Comparison of ENCODE assay signal across 23 cellular contexts in the genomic region with DNA sequence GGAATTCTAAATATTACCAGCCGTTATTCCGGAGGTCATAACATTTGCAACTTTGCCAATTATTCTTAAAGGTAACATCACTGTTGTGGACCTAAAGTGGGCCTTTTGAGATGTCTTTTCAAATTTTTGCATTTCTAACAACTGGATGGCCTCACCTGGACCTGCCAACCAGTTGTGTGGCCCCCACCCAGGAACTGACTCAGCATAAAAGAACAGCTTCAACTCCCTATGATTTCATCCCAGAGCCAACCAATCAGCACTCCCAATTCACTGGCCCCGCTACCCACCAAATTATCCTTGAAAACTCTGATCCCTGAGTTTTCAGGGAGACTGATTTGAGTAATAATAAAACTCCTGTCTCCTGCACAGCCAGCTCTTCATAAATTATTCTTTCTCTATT.
A peak's percentile ranks its signal among the peaks of the same experiment; 100 is the strongest.
DNase-seq lines count a peak whose midpoint lies in the region; ATAC-seq, FAIRE-seq and TF ChIP-seq lines count a peak whose summit lies in the region.
"Had no signal": no experiment of that assay in that cellular context is flagged by ENCODE, and none has a peak within 500 bp of the region (broad histone marks: within the 10 kb centered on the region; RNA-seq: fewer than 3 reads in every experiment).

No MANE protein-coding gene starts in this region.

- DNase-seq in HepG2 (ENCODE audit: low spot score) (no peak), right lobe of liver (no peak), endodermal cell (no peak), stomach (no peak), DMS153 (lab: John Stamatoyannopoulos, UW) (no peak), SKM-1 treated with dmso at 0.1 percent for 144 hours (lab: John Stamatoyannopoulos, UW; ENCODE audit: unreplicated experiment) (no peak)
- DNase-seq: ACHN; AML-193; BE2C; Calu3; CD4-positive, alpha-beta T cell; CD8-positive, alpha-beta memory T cell; DND-41; GOT3; HFFc6 had no signal

- POLR2A ChIA-PET in HepG2 (lab: Yijun Ruan, JAX): no interaction called here

- H3K4me2 ChIP-seq in HepG2 (ENCODE audit: low read depth, low read length): no peak overlapping the region
- H3K4me2 ChIP-seq: BLaER1 treated with 17β-estradiol and CSF1 and Interleukin-3, amounts not matched to agents 10 nM and 100 nM had no signal

- peaks cover 21% of the 10 kb centered on the region for H3K9me3 Mint-ChIP-seq in endodermal cell
- H3K9me3 Mint-ChIP-seq: CD4-positive, alpha-beta T cell had no signal

- H3K27me3 ChIP-seq in HepG2 (ENCODE audit: control insufficient read depth in 1 of 2, insufficient read depth in 2 of 2, low read length in 2 of 2) (no peaks in the 10 kb centered on the region), right lobe of liver (no peaks in the 10 kb centered on the region), endodermal cell (ENCODE audit: control insufficient read depth, insufficient read depth, low read length, poor library complexity, severe bottlenecking) (no peaks in the 10 kb centered on the region), stomach (no peaks in the 10 kb centered on the region)
- H3K27me3 ChIP-seq: BE2C; BLaER1 treated with 17β-estradiol and CSF1 and Interleukin-3, amounts not matched to agents 10 nM and 100 nM had no signal

- H3K36me3 Mint-ChIP-seq in endodermal cell (ENCODE audit: low read depth): peaks cover under 1% of the 10 kb centered on the region
- H3K36me3 Mint-ChIP-seq: CD14-positive monocyte; CD8-positive, alpha-beta memory T cell had no signal

- no peak for TF ChIP-seq EP300 in HepG2 (IDR thresholded peaks at IDR 0.05; ENCODE audit: low read depth in 2 of 2, low read length in 2 of 2)
- no peak for TF ChIP-seq EP300 in HepG2 (CRISPR knock-in tag; IDR thresholded peaks at IDR 0.05; ENCODE audit: borderline replicate concordance)
- TF ChIP-seq EP300 in stomach (IDR thresholded peaks at IDR 0.05): no peak

- in situ Hi-C loops in HepG2 (cut with HindIII; ENCODE audit: extremely low pct_ligation_motif_present, low pct_unique_long_range_greater_than_20kb): no loop called here

- H3K4me3 ChIP-seq in HepG2 (replicated peaks in 1 of 3; ENCODE audit: insufficient read depth in 1 of 3, low read depth in 2 of 3, low read length in 3 of 3) (no peak overlapping the region), right lobe of liver (no peak overlapping the region), endodermal cell (ENCODE audit: low read length) (peak overlapping the region; percentile 20), stomach (no peak overlapping the region)
- H3K4me3 ChIP-seq: BLaER1 treated with 17β-estradiol and CSF1 and Interleukin-3, amounts not matched to agents 10 nM and 100 nM; HAP-1 had no signal

- H2AFZ ChIP-seq in HepG2 (ENCODE audit: low read length): no peak overlapping the region

- 75% methylated on average over 3 of the region's 3 CpGs for WGBS in HepG2 (ENCODE audit: low lambda C conversion rate)
- 73% methylated on average over 3 of the region's 3 CpGs for WGBS in right lobe of liver (ENCODE audit: insufficient coverage, low coverage, low lambda C conversion rate, missing lambda C conversion rate)
- 97 to 100% methylated on average over 2 to 3 of the region's 3 CpGs for WGBS in endodermal cell (ENCODE audit: insufficient coverage in 1 of 2, insufficient read length in 1 of 2), 2 experiments
- WGBS in stomach, 5 donors: 41 to 64% (median 61%) methylated on average over 3 of the region's 3 CpGs

- no peak for TF ChIP-seq RAD21 in HepG2 (CRISPR knock-in tag; IDR thresholded peaks at IDR 0.05)

- no peak for FAIRE-seq in HepG2 (lab: Jason Lieb, UNC)
- FAIRE-seq: A204.1, G401.6, GM12892, H54 had no signal

- CTCF ChIA-PET in HepG2 (lab: Yijun Ruan, JAX; ENCODE audit: low intra/inter-chr PET ratio, low total read pairs): no interaction called here

- intact Hi-C loops in HepG2 (cut with micrococcal nuclease; ENCODE audit: unreplicated experiment): no loop called here
- intact Hi-C loops in right lobe of liver (cut with DNase I): no loop called here
- intact Hi-C loops in stomach (cut with DNase I; ENCODE audit: low total_unique reads): no loop called here

- H3K27ac Mint-ChIP-seq in endodermal cell: peak overlapping the region; percentile 30
- H3K27ac Mint-ChIP-seq: CD14-positive monocyte; CD4-positive, alpha-beta T cell; CD8-positive, alpha-beta memory T cell; HFFc6 had no signal

- H4K20me1 ChIP-seq in HepG2 (ENCODE audit: insufficient read depth, low read length): no peaks in the 10 kb centered on the region
- H4K20me1 ChIP-seq: BLaER1 treated with 17β-estradiol and CSF1 and Interleukin-3, amounts not matched to agents 10 nM and 100 nM had no signal

- H3K9ac ChIP-seq in HepG2 (ENCODE audit: insufficient read depth, low read depth, low read length) (no peak overlapping the region), endodermal cell (ENCODE audit: extremely low read depth, low read length, poor library complexity, severe bottlenecking) (no peak overlapping the region)
- H3K9ac ChIP-seq: BLaER1 treated with 17β-estradiol and CSF1 and Interleukin-3, amounts not matched to agents 10 nM and 100 nM had no signal

- TF ChIP-seq CTCF in HepG2 (CRISPR knock-in tag; IDR thresholded peaks at IDR 0.05) (no peak), right lobe of liver (IDR thresholded peaks at IDR 0.05) (no peak), endodermal cell (conservative IDR thresholded peaks at IDR 0.05) (no peak), stomach (IDR thresholded peaks at IDR 0.05) (no peak)

- H3K4me1 ChIP-seq in HepG2 (ENCODE audit: insufficient read depth, low read length) (no peaks in the 10 kb centered on the region), right lobe of liver (no peaks in the 10 kb centered on the region), endodermal cell (ENCODE audit: control insufficient read depth, insufficient read depth, low read length) (peaks cover 20% of the 10 kb centered on the region), stomach (peaks cover 0 to 13% (median 7%) of the 10 kb centered on the region in 4 donors)
- H3K4me1 ChIP-seq: BE2C; BLaER1 treated with 17β-estradiol and CSF1 and Interleukin-3, amounts not matched to agents 10 nM and 100 nM; HAP-1 had no signal

- BruUV-seq in HepG2 (replicated peaks; lab: Mats Ljungman, UMichigan): no TSS peak

- H3K36me3 ChIP-seq in HepG2 (replicated peaks in 1 of 2; ENCODE audit: control insufficient read depth in 1 of 2, insufficient read depth in 2 of 2, low read length in 2 of 2) (no peaks in the 10 kb centered on the region), right lobe of liver (no peaks in the 10 kb centered on the region), endodermal cell (ENCODE audit: control insufficient read depth, insufficient read depth, low read length) (no peaks in the 10 kb centered on the region), stomach (no peaks in the 10 kb centered on the region)
- H3K36me3 ChIP-seq: BE2C; BLaER1 treated with 17β-estradiol and CSF1 and Interleukin-3, amounts not matched to agents 10 nM and 100 nM; HAP-1 had no signal

- H3K9me3 ChIP-seq in HepG2 (ENCODE audit: low read length) (no peaks in the 10 kb centered on the region), right lobe of liver (no peaks in the 10 kb centered on the region), endodermal cell (ENCODE audit: control insufficient read depth, low read length) (peaks cover 29% of the 10 kb centered on the region), stomach (peaks cover 0 to 14% (median 7%) of the 10 kb centered on the region in 4 donors)
- H3K9me3 ChIP-seq: BE2C, HAP-1 had no signal

- peaks cover 2% of the 10 kb centered on the region for H3K27me3 Mint-ChIP-seq in endodermal cell (ENCODE audit: insufficient read depth)
- H3K27me3 Mint-ChIP-seq: CD4-positive, alpha-beta T cell had no signal

- no peak overlapping the region for H3K4me3 Mint-ChIP-seq in endodermal cell
- H3K4me3 Mint-ChIP-seq: CD14-positive monocyte; CD4-positive, alpha-beta T cell; CD8-positive, alpha-beta memory T cell; HFFc6 had no signal

- no peak for TF ChIP-seq POLR2A in HepG2 (IDR thresholded peaks at IDR 0.05; ENCODE audit: insufficient read depth in 1 of 2, low read depth in 2 of 2, low read length in 2 of 2)
- TF ChIP-seq POLR2A in right lobe of liver (IDR thresholded peaks at IDR 0.05): no peak
- TF ChIP-seq POLR2A in stomach (IDR thresholded peaks at IDR 0.05): no peak

- no peaks in the 10 kb centered on the region for H3K79me2 ChIP-seq in HepG2 (ENCODE audit: insufficient read depth, low read length)

- ATAC-seq in HepG2 (no peak), right lobe of liver (no peak)

- H3K27ac ChIP-seq in HepG2 (ENCODE audit: extremely low read length, insufficient read depth, low read length) (no peak overlapping the region), right lobe of liver (no peak overlapping the region), endodermal cell (ENCODE audit: low read depth, low read length) (no peak overlapping the region), stomach (peak overlapping the region in 3 of 5 donors; percentile 54 to 67 (median 57))
- H3K27ac ChIP-seq: 22Rv1; BLaER1 treated with 17β-estradiol and CSF1 and Interleukin-3, amounts not matched to agents 10 nM and 100 nM had no signal

- peaks cover 42% of the 10 kb centered on the region for H3K4me1 Mint-ChIP-seq in endodermal cell
- H3K4me1 Mint-ChIP-seq: CD14-positive monocyte; CD8-positive, alpha-beta memory T cell had no signal

TF ChIP-seq in HepG2, 621 proteins besides CTCF, POLR2A, EP300 and RAD21:
- TF ChIP-seq MAFF (IDR thresholded peaks at IDR 0.05; ENCODE audit: low read depth, low read length) (peak; percentile 52), MAFK (conservative IDR thresholded peaks at IDR 0.05 in 1 of 2, IDR thresholded peaks at IDR 0.05 in 1 of 2; ENCODE audit: low read length in 2 of 2) (peak; percentile 31 to 73; a peak in 3 of 4 replicates), ZBTB3 (CRISPR knock-in tag; IDR thresholded peaks at IDR 0.05; ENCODE audit: borderline replicate concordance, low read depth) (no peak)

Comparison
In these comparisons a context has a peak if more than half of its experiments do, and no peak if none do; other contexts are left out.
1. H3K27ac ChIP-seq: peak in stomach (3 of 5); none in HepG2 (single experiment), right lobe of liver (0 of 3) and endodermal cell (single experiment).